In genomic region chr2:68909793-68910674, GRCh38 we compare ENCODE assay signal across 1 cellular context.
TF ChIP-seq lines count a peak whose summit lies in the region.

No MANE protein-coding gene starts in this region.

TF ChIP-seq in K562, 482 proteins besides CTCF, POLR2A, EP300 and RAD21 (continued from another document and continues in another):
- TF ChIP-seq, protein P1, sequence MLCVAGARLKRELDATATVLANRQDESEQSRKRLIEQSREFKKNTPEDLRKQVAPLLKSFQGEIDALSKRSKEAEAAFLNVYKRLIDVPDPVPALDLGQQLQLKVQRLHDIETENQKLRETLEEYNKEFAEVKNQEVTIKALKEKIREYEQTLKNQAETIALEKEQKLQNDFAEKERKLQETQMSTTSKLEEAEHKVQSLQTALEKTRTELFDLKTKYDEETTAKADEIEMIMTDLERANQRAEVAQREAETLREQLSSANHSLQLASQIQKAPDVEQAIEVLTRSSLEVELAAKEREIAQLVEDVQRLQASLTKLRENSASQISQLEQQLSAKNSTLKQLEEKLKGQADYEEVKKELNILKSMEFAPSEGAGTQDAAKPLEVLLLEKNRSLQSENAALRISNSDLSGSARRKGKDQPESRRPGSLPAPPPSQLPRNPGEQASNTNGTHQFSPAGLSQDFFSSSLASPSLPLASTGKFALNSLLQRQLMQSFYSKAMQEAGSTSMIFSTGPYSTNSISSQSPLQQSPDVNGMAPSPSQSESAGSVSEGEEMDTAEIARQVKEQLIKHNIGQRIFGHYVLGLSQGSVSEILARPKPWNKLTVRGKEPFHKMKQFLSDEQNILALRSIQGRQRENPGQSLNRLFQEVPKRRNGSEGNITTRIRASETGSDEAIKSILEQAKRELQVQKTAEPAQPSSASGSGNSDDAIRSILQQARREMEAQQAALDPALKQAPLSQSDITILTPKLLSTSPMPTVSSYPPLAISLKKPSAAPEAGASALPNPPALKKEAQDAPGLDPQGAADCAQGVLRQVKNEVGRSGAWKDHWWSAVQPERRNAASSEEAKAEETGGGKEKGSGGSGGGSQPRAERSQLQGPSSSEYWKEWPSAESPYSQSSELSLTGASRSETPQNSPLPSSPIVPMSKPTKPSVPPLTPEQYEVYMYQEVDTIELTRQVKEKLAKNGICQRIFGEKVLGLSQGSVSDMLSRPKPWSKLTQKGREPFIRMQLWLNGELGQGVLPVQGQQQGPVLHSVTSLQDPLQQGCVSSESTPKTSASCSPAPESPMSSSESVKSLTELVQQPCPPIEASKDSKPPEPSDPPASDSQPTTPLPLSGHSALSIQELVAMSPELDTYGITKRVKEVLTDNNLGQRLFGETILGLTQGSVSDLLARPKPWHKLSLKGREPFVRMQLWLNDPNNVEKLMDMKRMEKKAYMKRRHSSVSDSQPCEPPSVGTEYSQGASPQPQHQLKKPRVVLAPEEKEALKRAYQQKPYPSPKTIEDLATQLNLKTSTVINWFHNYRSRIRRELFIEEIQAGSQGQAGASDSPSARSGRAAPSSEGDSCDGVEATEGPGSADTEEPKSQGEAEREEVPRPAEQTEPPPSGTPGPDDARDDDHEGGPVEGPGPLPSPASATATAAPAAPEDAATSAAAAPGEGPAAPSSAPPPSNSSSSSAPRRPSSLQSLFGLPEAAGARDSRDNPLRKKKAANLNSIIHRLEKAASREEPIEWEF (CRISPR knock-in tag; IDR thresholded peaks at IDR 0.05) = 0 out of 2 replicates have a peak, but pooled peaks have one; percentile 11
- TF ChIP-seq, protein P2, sequence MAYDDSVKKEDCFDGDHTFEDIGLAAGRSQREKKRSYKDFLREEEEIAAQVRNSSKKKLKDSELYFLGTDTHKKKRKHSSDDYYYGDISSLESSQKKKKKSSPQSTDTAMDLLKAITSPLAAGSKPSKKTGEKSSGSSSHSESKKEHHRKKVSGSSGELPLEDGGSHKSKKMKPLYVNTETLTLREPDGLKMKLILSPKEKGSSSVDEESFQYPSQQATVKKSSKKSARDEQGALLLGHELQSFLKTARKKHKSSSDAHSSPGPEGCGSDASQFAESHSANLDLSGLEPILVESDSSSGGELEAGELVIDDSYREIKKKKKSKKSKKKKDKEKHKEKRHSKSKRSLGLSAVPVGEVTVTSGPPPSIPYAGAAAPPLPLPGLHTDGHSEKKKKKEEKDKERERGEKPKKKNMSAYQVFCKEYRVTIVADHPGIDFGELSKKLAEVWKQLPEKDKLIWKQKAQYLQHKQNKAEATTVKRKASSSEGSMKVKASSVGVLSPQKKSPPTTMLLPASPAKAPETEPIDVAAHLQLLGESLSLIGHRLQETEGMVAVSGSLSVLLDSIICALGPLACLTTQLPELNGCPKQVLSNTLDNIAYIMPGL (CRISPR knock-in tag; IDR thresholded peaks at IDR 0.05) = no peak
- no peak for TF ChIP-seq GTF2B (IDR thresholded peaks at IDR 0.05; ENCODE audit: extremely low read depth, insufficient read length)
- no peak for TF ChIP-seq GABPB2 (CRISPR knock-in tag; conservative IDR thresholded peaks at IDR 0.05)
- TF ChIP-seq CBX3 (IDR thresholded peaks at IDR 0.05; ENCODE audit: borderline replicate concordance in 1 of 2, low read length in 2 of 2) = peak in 1 of 2 experiments; percentile 37; a peak in 1 of 3 replicates
- peak; percentile 37; the same call in 1 of the 2 replicates for TF ChIP-seq CBFA2T3 (IDR thresholded peaks at IDR 0.05)
- no peak for TF ChIP-seq ARHGAP35 (IDR thresholded peaks at IDR 0.05; ENCODE audit: partially characterized antibody)
- peak; percentile 35; the same call in 1 of the 2 replicates for TF ChIP-seq TEAD4 (IDR thresholded peaks at IDR 0.05; ENCODE audit: low read length)
- TF ChIP-seq TEAD4 (CRISPR knock-in tag; IDR thresholded peaks at IDR 0.05; ENCODE audit: borderline replicate concordance) = no peak
- 0 out of 2 replicates have a peak, but pooled peaks have one; percentile 28 for TF ChIP-seq NBN (IDR thresholded peaks at IDR 0.05; ENCODE audit: low read depth)
- no peak for TF ChIP-seq ERF (CRISPR knock-in tag; IDR thresholded peaks at IDR 0.05)
- no peak for TF ChIP-seq MYBL2 (IDR thresholded peaks at IDR 0.05; ENCODE audit: low read depth)
- no peak for TF ChIP-seq MYBL2 (CRISPR knock-in tag; IDR thresholded peaks at IDR 0.05; ENCODE audit: borderline replicate concordance)
- TF ChIP-seq MEIS2 (IDR thresholded peaks at IDR 0.05; ENCODE audit: partially characterized antibody) = peak; percentile 87
- 0 out of 2 replicates have a peak, but pooled peaks have one; percentile 27 for TF ChIP-seq ARID2 (IDR thresholded peaks at IDR 0.05)
- TF ChIP-seq SRSF9 (IDR thresholded peaks at IDR 0.05; ENCODE audit: borderline replicate concordance, low read depth, low read length) = no peak
- 0 out of 4 replicates have a peak, but pooled peaks of 1 of the 2 experiments have one; percentile 11 for TF ChIP-seq RCOR1 (IDR thresholded peaks at IDR 0.05; ENCODE audit: borderline replicate concordance in 1 of 2, low read depth in 2 of 2, low read length in 2 of 2)
- no peak for TF ChIP-seq VEZF1 (CRISPR knock-in tag; IDR thresholded peaks at IDR 0.05)
- 0 out of 4 replicates have a peak, but pooled peaks of 1 of the 2 experiments have one; percentile 20 for TF ChIP-seq ARNT (IDR thresholded peaks at IDR 0.05)
- TF ChIP-seq, protein P3, sequence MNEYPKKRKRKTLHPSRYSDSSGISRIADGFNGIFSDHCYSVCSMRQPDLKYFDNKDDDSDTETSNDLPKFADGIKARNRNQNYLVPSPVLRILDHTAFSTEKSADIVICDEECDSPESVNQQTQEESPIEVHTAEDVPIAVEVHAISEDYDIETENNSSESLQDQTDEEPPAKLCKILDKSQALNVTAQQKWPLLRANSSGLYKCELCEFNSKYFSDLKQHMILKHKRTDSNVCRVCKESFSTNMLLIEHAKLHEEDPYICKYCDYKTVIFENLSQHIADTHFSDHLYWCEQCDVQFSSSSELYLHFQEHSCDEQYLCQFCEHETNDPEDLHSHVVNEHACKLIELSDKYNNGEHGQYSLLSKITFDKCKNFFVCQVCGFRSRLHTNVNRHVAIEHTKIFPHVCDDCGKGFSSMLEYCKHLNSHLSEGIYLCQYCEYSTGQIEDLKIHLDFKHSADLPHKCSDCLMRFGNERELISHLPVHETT (CRISPR knock-in tag; conservative IDR thresholded peaks at IDR 0.05 in 1 of 2, IDR thresholded peaks at IDR 0.05 in 1 of 2) = peak in 1 of 2 experiments; percentile 45; a peak in 1 of 4 replicates
- no peak for TF ChIP-seq ZNF140 (CRISPR knock-in tag; IDR thresholded peaks at IDR 0.05)
- TF ChIP-seq, protein P4, sequence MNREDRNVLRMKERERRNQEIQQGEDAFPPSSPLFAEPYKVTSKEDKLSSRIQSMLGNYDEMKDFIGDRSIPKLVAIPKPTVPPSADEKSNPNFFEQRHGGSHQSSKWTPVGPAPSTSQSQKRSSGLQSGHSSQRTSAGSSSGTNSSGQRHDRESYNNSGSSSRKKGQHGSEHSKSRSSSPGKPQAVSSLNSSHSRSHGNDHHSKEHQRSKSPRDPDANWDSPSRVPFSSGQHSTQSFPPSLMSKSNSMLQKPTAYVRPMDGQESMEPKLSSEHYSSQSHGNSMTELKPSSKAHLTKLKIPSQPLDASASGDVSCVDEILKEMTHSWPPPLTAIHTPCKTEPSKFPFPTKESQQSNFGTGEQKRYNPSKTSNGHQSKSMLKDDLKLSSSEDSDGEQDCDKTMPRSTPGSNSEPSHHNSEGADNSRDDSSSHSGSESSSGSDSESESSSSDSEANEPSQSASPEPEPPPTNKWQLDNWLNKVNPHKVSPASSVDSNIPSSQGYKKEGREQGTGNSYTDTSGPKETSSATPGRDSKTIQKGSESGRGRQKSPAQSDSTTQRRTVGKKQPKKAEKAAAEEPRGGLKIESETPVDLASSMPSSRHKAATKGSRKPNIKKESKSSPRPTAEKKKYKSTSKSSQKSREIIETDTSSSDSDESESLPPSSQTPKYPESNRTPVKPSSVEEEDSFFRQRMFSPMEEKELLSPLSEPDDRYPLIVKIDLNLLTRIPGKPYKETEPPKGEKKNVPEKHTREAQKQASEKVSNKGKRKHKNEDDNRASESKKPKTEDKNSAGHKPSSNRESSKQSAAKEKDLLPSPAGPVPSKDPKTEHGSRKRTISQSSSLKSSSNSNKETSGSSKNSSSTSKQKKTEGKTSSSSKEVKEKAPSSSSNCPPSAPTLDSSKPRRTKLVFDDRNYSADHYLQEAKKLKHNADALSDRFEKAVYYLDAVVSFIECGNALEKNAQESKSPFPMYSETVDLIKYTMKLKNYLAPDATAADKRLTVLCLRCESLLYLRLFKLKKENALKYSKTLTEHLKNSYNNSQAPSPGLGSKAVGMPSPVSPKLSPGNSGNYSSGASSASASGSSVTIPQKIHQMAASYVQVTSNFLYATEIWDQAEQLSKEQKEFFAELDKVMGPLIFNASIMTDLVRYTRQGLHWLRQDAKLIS (CRISPR knock-in tag; IDR thresholded peaks at IDR 0.05) = no peak
- TF ChIP-seq PBX2 (CRISPR knock-in tag; IDR thresholded peaks at IDR 0.05; ENCODE audit: low read depth) = no peak
- peak; percentile 78 for TF ChIP-seq PBX2 (tag; conservative IDR thresholded peaks at IDR 0.05; ENCODE audit: low read depth)
- no peak for TF ChIP-seq ZHX1 (conservative IDR thresholded peaks at IDR 0.05; ENCODE audit: low read length)
- TF ChIP-seq, protein P5, sequence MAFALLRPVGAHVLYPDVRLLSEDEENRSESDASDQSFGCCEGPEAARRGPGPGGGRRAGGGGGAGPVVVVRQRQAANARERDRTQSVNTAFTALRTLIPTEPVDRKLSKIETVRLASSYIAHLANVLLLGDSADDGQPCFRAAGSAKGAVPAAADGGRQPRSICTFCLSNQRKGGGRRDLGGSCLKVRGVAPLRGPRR (CRISPR knock-in tag; IDR thresholded peaks at IDR 0.05) = no peak
